ENCODE assay signal across 8 cellular contexts in the genomic region with DNA sequence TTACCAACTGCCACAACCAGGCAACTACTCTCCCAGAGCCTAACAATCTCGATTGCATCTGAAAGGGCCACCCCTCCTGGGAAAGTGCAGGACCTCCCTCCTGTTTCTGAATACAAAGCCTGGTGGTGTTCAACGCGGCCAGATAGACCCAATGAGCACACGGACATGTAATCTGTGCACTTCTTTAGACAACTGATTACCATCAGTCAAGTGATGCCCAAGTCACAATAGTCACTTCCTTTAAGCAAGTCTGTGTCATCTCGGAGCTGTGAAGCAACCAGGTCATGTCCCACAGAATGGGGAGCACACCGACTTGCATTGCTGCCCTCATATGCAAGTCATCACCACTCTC. TPM values are rescaled to one million over a fixed set of nuclear protein-coding genes. Genes with fewer than 3 reads are reported as not detected.
DNase-seq lines count a peak whose midpoint lies in the region; ATAC-seq and TF ChIP-seq lines count a peak whose summit lies in the region.

No MANE protein-coding gene starts in this region.

- no peaks in the 10 kb centered on the region for H3K27me3 ChIP-seq in psoas muscle (ENCODE audit: insufficient read depth in 3 of 3, low read length in 2 of 3)

- H3K4me1 ChIP-seq in psoas muscle: peaks cover 11% of the 10 kb centered on the region

- peaks cover 0 to 4% (median 1%) of the 10 kb centered on the region in 3 donors for H3K27me3 Mint-ChIP-seq in CD14-positive monocyte (ENCODE audit: low read depth in 3 of 3)

- peak overlapping the region; percentile 88 for H3K4me3 ChIP-seq in psoas muscle

- peak overlapping the region; percentile 98 to 100 (median 100) for H3K27ac Mint-ChIP-seq in CD14-positive monocyte

- intact Hi-C loops in CD14-positive monocyte (cut with micrococcal nuclease) (loop anchor here (1.0 to 10.0 kb wide), 6 partner anchors 8 to 132 kb away; a partner anchor contains a TSS), left ventricle myocardium superior (cut with micrococcal nuclease) (no loop called here), psoas muscle (cut with DNase I) (no loop called here)

- WGBS in adipose tissue, 3 donors: 2 to 4% (median 3%) methylated on average over 6 of the region's 6 CpGs
- WGBS in psoas muscle, 3 donors: 0 to 2% (median 0%) methylated on average over 6 of the region's 6 CpGs

- H3K27ac ChIP-seq in adipose tissue (ENCODE audit: low read depth, low read length) (peak overlapping the region; percentile 95), psoas muscle (peak overlapping the region; percentile 97)

- H3K9me3 ChIP-seq in psoas muscle: no peaks in the 10 kb centered on the region

- peaks cover 53% of the 10 kb centered on the region for H3K4me1 Mint-ChIP-seq in CD14-positive monocyte

- H3K36me3 Mint-ChIP-seq in CD14-positive monocyte: peaks cover 22 to 24% of the 10 kb centered on the region in 2 donors

- ATAC-seq in GM18519 (IDR thresholded peaks at IDR 0.05; ENCODE audit: low FRiP score, unreplicated experiment): peak; percentile 55
- ATAC-seq in HG03025 (IDR thresholded peaks at IDR 0.05; ENCODE audit: low FRiP score, unreplicated experiment): peak; percentile 45
- ATAC-seq in left ventricle myocardium superior: peak; percentile 27
- peak; percentile 44 to 68 (median 64) for ATAC-seq in psoas muscle

- TF ChIP-seq CTCF in CD14-positive monocyte (IDR thresholded peaks at IDR 0.05) (no peak), psoas muscle (IDR thresholded peaks at IDR 0.05) (no peak)

- H3K36me3 ChIP-seq in psoas muscle (ENCODE audit: insufficient read depth in 1 of 2, low read depth in 1 of 2): peaks cover 0 to 2% of the 10 kb centered on the region in 2 donors

- H3K9me3 Mint-ChIP-seq in CD14-positive monocyte: peaks cover under 1 to 10% (median 3%) of the 10 kb centered on the region in 7 donors

- peak overlapping the region; percentile 88 to 89 for H3K4me3 Mint-ChIP-seq in CD14-positive monocyte

- peak; percentile 96 for DNase-seq in CD14-positive monocyte (ENCODE audit: low spot score)
- peak; percentile 33 for DNase-seq in NCI-H460 (ENCODE audit: extremely low read depth, low read depth)
- DNase-seq in left ventricle myocardium superior: no peak
- no peak for DNase-seq in psoas muscle
- no peak for DNase-seq in cortex of kidney (lab: John Stamatoyannopoulos, UW)

RNA-seq across cellular contexts. Expression of a gene that starts 0.7 kb away (rescaled TPM):
- polyA plus RNA-seq in CD14-positive monocyte (100 to 1,000 TPM; 105 to 128 TPM), adipose tissue (10 to 100 TPM in 2 of 3 donors, 1 to 10 TPM in 1; 4.3 to 11.7 (median 10.3) TPM), psoas muscle (10 to 100 TPM; 10.5 to 21.3 (median 13.1) TPM)
- total RNA-seq in NCI-H460 (2014; rRNA removed; shearing (Covaris generic)): 30.1 and 38.3 TPM in 2 replicates
- polyA plus RNA-seq in NCI-H460 (2014; cell fraction: nucleus; rRNA removed): 25.4 and 43.5 TPM in 2 replicates
- total RNA-seq in left ventricle myocardium superior (19.2 TPM), psoas muscle (10 to 100 TPM; 12.9 to 26.8 (median 19.6) TPM)

RNA-seq across cellular contexts. Expression of a gene that starts 42.9 kb away (rescaled TPM):
- polyA plus RNA-seq in CD14-positive monocyte (1 to 10 TPM; 1.2 to 1.4 TPM), adipose tissue (1 to 10 TPM; 1.7 to 3.5 (median 3.3) TPM), psoas muscle (1 to 10 TPM in 2 of 3 donors, under 1 TPM in 1; 0.57 to 3.8 (median 1.8) TPM)
- total RNA-seq in NCI-H460 (2014; rRNA removed; shearing (Covaris generic)): 0.15 and 0.26 TPM in 2 replicates
- 0.04 and 0.15 TPM in 2 replicates for polyA plus RNA-seq in NCI-H460 (2014; cell fraction: nucleus; rRNA removed)
- total RNA-seq in left ventricle myocardium superior (1.7 TPM), psoas muscle (1 to 10 TPM; 1.1 to 4.5 (median 1.9) TPM)

RNA-seq across cellular contexts. Expression of a gene that starts 48.5 kb away (rescaled TPM):
- polyA plus RNA-seq in CD14-positive monocyte (not detected), adipose tissue (not detected), psoas muscle (not detected)
- not detected in 2 replicates for total RNA-seq in NCI-H460 (2014; rRNA removed; shearing (Covaris generic))
- polyA plus RNA-seq in NCI-H460 (2014; cell fraction: nucleus; rRNA removed): not detected in 2 replicates
- total RNA-seq in left ventricle myocardium superior (not detected), psoas muscle (not detected)

Comparison
In these comparisons a context has a peak if more than half of its experiments do, and no peak if none do; other contexts are left out.
1. DNase-seq: peak in CD14-positive monocyte (single experiment) and NCI-H460 (single experiment); none in left ventricle myocardium superior (single experiment), psoas muscle (0 of 2) and cortex of kidney (single experiment).
2. intact Hi-C loops: an anchor here in CD14-positive monocyte (1.0 to 10.0 kb wide); none called in left ventricle myocardium superior and psoas muscle.
3. Peak in every context shown above with its lines, with median percentiles within 50 percentile points of each other: ATAC-seq.